In genomic region chr2:100581265-100581612, GRCh38 we compare ENCODE assay signal across 11 cellular contexts. TPM values are rescaled to one million over a fixed set of nuclear protein-coding genes. Genes with fewer than 3 reads are reported as not detected.
DNase-seq lines count a peak whose midpoint lies in the region; ATAC-seq and TF ChIP-seq lines count a peak whose summit lies in the region.
"Had no signal": no experiment of that assay in that cellular context is flagged by ENCODE, and none has a peak within 500 bp of the region (broad histone marks: within the 10 kb centered on the region; RNA-seq: fewer than 3 reads in every experiment).

No MANE protein-coding gene starts in this region.

- H3K36me3 ChIP-seq in colonic mucosa (no peaks in the 10 kb centered on the region), breast epithelium (no peaks in the 10 kb centered on the region)

- no peak for TF ChIP-seq POLR2A in breast epithelium (IDR thresholded peaks at IDR 0.05)

- no peaks in the 10 kb centered on the region for H3K27me3 Mint-ChIP-seq in T-helper 2 cell treated with Interferon-gamma antibody and Interleukin-4, amounts not matched to agents 5 μg/mL and 100 μg/mL, for 36 hours (ENCODE audit: low read depth)
- no peaks in the 10 kb centered on the region for H3K27me3 Mint-ChIP-seq in stimulated activated naive CD8-positive, alpha-beta T cell treated with anti-CD3 and anti-CD28 coated beads, Interleukin-15, amount 100 ng/mL, for 72 hours

- no peak overlapping the region for H3K4me3 ChIP-seq in colonic mucosa
- no peak overlapping the region for H3K4me3 ChIP-seq in breast epithelium

- H3K4me1 ChIP-seq in colonic mucosa (no peaks in the 10 kb centered on the region), breast epithelium (no peaks in the 10 kb centered on the region)

- peak overlapping the region; percentile 89 for H3K27ac Mint-ChIP-seq in T-helper 2 cell treated with Interferon-gamma antibody and Interleukin-4, amounts not matched to agents 5 μg/mL and 100 μg/mL, for 36 hours
- peak overlapping the region; percentile 97 for H3K27ac Mint-ChIP-seq in stimulated activated naive CD8-positive, alpha-beta T cell treated with anti-CD3 and anti-CD28 coated beads, Interleukin-15, amount 100 ng/mL, for 72 hours

- TF ChIP-seq CTCF in colonic mucosa (IDR thresholded peaks at IDR 0.05) (no peak), breast epithelium (IDR thresholded peaks at IDR 0.05) (no peak)

- H3K4me3 Mint-ChIP-seq in T-helper 2 cell treated with Interferon-gamma antibody and Interleukin-4, amounts not matched to agents 5 μg/mL and 100 μg/mL, for 36 hours: peak overlapping the region; percentile 76
- peak overlapping the region; percentile 82 to 92 for H3K4me3 Mint-ChIP-seq in stimulated activated naive CD8-positive, alpha-beta T cell treated with anti-CD3 and anti-CD28 coated beads, Interleukin-15, amount 100 ng/mL, for 72 hours

- H3K27ac ChIP-seq in colonic mucosa: peak overlapping the region; percentile 61
- peak overlapping the region in 1 of 2 donors; percentile 48 for H3K27ac ChIP-seq in breast epithelium

- no peaks in the 10 kb centered on the region for H3K27me3 ChIP-seq in colonic mucosa
- no peaks in the 10 kb centered on the region for H3K27me3 ChIP-seq in breast epithelium

- H3K9me3 ChIP-seq in colonic mucosa: no peaks in the 10 kb centered on the region
- no peaks in the 10 kb centered on the region for H3K9me3 ChIP-seq in breast epithelium

- H3K4me1 Mint-ChIP-seq in T-helper 2 cell treated with Interferon-gamma antibody and Interleukin-4, amounts not matched to agents 5 μg/mL and 100 μg/mL, for 36 hours (ENCODE audit: low read depth): peaks cover 41% of the 10 kb centered on the region
- H3K4me1 Mint-ChIP-seq in stimulated activated naive CD8-positive, alpha-beta T cell treated with anti-CD3 and anti-CD28 coated beads, Interleukin-15, amount 100 ng/mL, for 72 hours: peaks cover 39% of the 10 kb centered on the region

- H3K9me3 Mint-ChIP-seq in T-helper 2 cell treated with Interferon-gamma antibody and Interleukin-4, amounts not matched to agents 5 μg/mL and 100 μg/mL, for 36 hours: no peaks in the 10 kb centered on the region
- peaks cover 11 to 13% of the 10 kb centered on the region in 2 donors for H3K9me3 Mint-ChIP-seq in stimulated activated naive CD8-positive, alpha-beta T cell treated with anti-CD3 and anti-CD28 coated beads, Interleukin-15, amount 100 ng/mL, for 72 hours

- peak; percentile 10 for ATAC-seq in HG03442 (IDR thresholded peaks at IDR 0.05; ENCODE audit: unreplicated experiment)
- no peak for ATAC-seq in stimulated activated naive CD8-positive, alpha-beta T cell treated with anti-CD3 and anti-CD28 coated beads, Interleukin-15, amount 100 ng/mL, for 72 hours
- no peak for ATAC-seq in GM19467 (IDR thresholded peaks at IDR 0.05; ENCODE audit: unreplicated experiment)

- no peak overlapping the region for H3K9ac ChIP-seq in colonic mucosa (ENCODE audit: low read depth in 2 of 2, low read length in 2 of 2)

- intact Hi-C loops in colonic mucosa (cut with DNase I): no loop called here
- intact Hi-C loops in breast epithelium (cut with DNase I; ENCODE audit: low total_unique reads): no loop called here

- peaks cover 13% of the 10 kb centered on the region for H3K36me3 Mint-ChIP-seq in T-helper 2 cell treated with Interferon-gamma antibody and Interleukin-4, amounts not matched to agents 5 μg/mL and 100 μg/mL, for 36 hours (ENCODE audit: low read depth)

- no peak for DNase-seq in T-helper 2 cell treated with Interferon-gamma antibody and Interleukin-4, amounts not matched to agents 5 μg/mL and 100 μg/mL, for 36 hours (ENCODE audit: low spot score)
- DNase-seq in T-helper 2 cell (no peak), colonic mucosa (no peak), ureter (ENCODE audit: low spot score) (no peak), breast epithelium (ENCODE audit: low spot score in 2 of 2) (no peak)
- DNase-seq in stimulated activated naive CD8-positive, alpha-beta T cell treated with anti-CD3 and anti-CD28 coated beads, Interleukin-15, amount 100 ng/mL, for 72 hours: no peak
- DNase-seq: DMS79 treated with DMSO at 0.1 percent for 48 hours, HCEC 1CT, NCI-H1436 treated with DMSO at 0.1 percent for 48 hours had no signal

RNA-seq across cellular contexts. Expression of gene PDCL3, which starts 18.4 kb away (rescaled TPM):
- total RNA-seq in colonic mucosa (10 to 100 TPM; 20.7 to 21.4 TPM), ureter (23.7 TPM), breast epithelium (10 to 100 TPM; 11.3 to 17.7 (median 14.4) TPM)
